In the genomic region with DNA sequence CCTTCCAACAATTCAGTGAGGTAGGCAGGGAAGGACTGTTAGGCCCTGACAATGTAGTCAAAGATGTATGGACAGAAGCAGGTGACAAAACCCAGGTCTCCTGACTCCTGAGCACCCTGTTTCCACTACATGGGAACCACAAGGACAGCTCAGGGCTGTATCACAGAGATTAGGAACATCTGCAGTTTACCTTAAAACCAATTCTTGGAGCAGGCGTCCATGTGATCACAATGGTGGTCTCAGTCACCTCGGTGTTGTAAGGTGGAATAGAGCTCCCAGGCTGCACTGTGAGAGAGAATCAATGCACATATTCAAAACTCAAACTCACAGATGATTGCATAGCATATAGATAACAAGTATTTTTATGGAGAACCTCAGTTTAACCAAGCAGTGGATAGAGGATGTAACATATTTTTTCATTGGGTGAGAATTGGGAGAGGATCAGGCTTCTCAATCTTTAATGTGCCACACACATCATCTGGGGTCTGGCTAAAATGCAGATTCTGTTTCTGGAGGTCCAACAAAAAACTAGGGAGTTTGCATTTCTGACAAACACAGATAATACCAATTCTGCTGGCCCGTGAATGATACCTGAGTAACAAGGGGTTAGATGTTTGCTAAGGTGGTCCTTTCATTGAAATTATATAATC, we compare ENCODE assay signal across 23 cellular contexts. TPM values are rescaled to one million over a fixed set of nuclear protein-coding genes. Genes with fewer than 3 reads are reported as not detected.
DNase-seq lines count a peak whose midpoint lies in the region; ATAC-seq and TF ChIP-seq lines count a peak whose summit lies in the region.
"Had no signal": no experiment of that assay in that cellular context is flagged by ENCODE, and none has a peak within 500 bp of the region (broad histone marks: within the 10 kb centered on the region; RNA-seq: fewer than 3 reads in every experiment).

No MANE protein-coding gene starts in this region.

- no peaks in the 10 kb centered on the region for H3K9me2 ChIP-seq in GM23248 (ENCODE audit: insufficient read depth)

- no peaks in the 10 kb centered on the region for H3K27me3 ChIP-seq in GM23248 (replicated peaks; ENCODE audit: insufficient read depth)
- no peaks in the 10 kb centered on the region for H3K27me3 ChIP-seq in adipocyte (replicated peaks; ENCODE audit: control insufficient read depth, insufficient read depth, low read length)
- H3K27me3 ChIP-seq in gastroesophageal sphincter, result no peaks in the 10 kb centered on the region
- H3K27me3 ChIP-seq in left lung, result no peaks in the 10 kb centered on the region

- H3K9me3 Mint-ChIP-seq in osteocyte (ENCODE audit: unreplicated experiment), result no peaks in the 10 kb centered on the region
- H3K9me3 Mint-ChIP-seq in CD14-positive monocyte, result no peaks in the 10 kb centered on the region
- H3K9me3 Mint-ChIP-seq: CD4-positive, alpha-beta memory T cell had no signal

- WGBS in GM23248 (ENCODE audit: low coverage in 1 of 2, low lambda C conversion rate in 2 of 2, missing lambda C conversion rate in 2 of 2), 2 experiments, result 84 to 89% methylated on average over 3 of the region's 3 CpGs
- WGBS in gastroesophageal sphincter (ENCODE audit: low coverage in 1 of 2), 2 donors, result 67 to 82% methylated on average over 1 to 2 of the region's 3 CpGs

- H3K36me3 ChIP-seq in GM23248 (ENCODE audit: low read depth) (peaks cover 97% of the 10 kb centered on the region), adipocyte (ENCODE audit: control insufficient read depth, insufficient read depth, low read length, severe bottlenecking) (peaks cover 97% of the 10 kb centered on the region), gastroesophageal sphincter (peaks cover 6 to 89% of the 10 kb centered on the region in 2 donors), left lung (peaks cover 0 to 19% of the 10 kb centered on the region in 2 donors)

- intact Hi-C loops in left lung (cut with DNase I) (no loop called here), CD14-positive monocyte (cut with micrococcal nuclease) (no loop called here)

- ATAC-seq in gastroesophageal sphincter (no peak), left lung (no peak)
- ATAC-seq: A549, K562 had no signal

- H3K4me1 Mint-ChIP-seq in osteocyte (ENCODE audit: unreplicated experiment), result peaks cover 82% of the 10 kb centered on the region
- H3K4me1 Mint-ChIP-seq in CD14-positive monocyte, result peaks cover 7% of the 10 kb centered on the region
- H3K4me1 Mint-ChIP-seq: CD4-positive, alpha-beta memory T cell had no signal

- H3K9me3 ChIP-seq in GM23248 (ENCODE audit: low read depth) (no peaks in the 10 kb centered on the region), adipocyte (ENCODE audit: control insufficient read depth, low read length) (no peaks in the 10 kb centered on the region), gastroesophageal sphincter (no peaks in the 10 kb centered on the region), left lung (no peaks in the 10 kb centered on the region)
- H3K9me3 ChIP-seq: A549, Caco-2 had no signal

- H3K9ac ChIP-seq in GM23248 (peak overlapping the region; percentile 56), adipocyte (ENCODE audit: low read length) (peak overlapping the region; percentile 6)

- no peak overlapping the region for H2AFZ ChIP-seq in GM23248

- H3K79me2 ChIP-seq in GM23248 (ENCODE audit: insufficient read depth), result peaks cover 10% of the 10 kb centered on the region; the same call in 1 of the 2 replicates

- no peak for TF ChIP-seq CTCF in gastroesophageal sphincter (IDR thresholded peaks at IDR 0.05)
- no peak for TF ChIP-seq CTCF in osteocyte (IDR thresholded peaks at IDR 0.05)
- no peak for TF ChIP-seq CTCF in left lung (IDR thresholded peaks at IDR 0.05)
- no peak for TF ChIP-seq CTCF in CD14-positive monocyte (IDR thresholded peaks at IDR 0.05)

- H3K36me3 Mint-ChIP-seq in osteocyte (ENCODE audit: unreplicated experiment) (peaks cover 80% of the 10 kb centered on the region), CD14-positive monocyte (no peaks in the 10 kb centered on the region)
- H3K36me3 Mint-ChIP-seq: CD4-positive, alpha-beta memory T cell had no signal

- in situ Hi-C loops in GM23248 (cut with MboI), result no loop called here

- no peaks in the 10 kb centered on the region for H3K27me3 Mint-ChIP-seq in osteocyte (ENCODE audit: unreplicated experiment)
- peaks cover 0 to 2% (median 0%) of the 10 kb centered on the region in 3 donors for H3K27me3 Mint-ChIP-seq in CD14-positive monocyte (ENCODE audit: low read depth in 3 of 3)

- peaks cover 46% of the 10 kb centered on the region for H3K4me1 ChIP-seq in GM23248 (ENCODE audit: insufficient read depth)
- peaks cover 40% of the 10 kb centered on the region for H3K4me1 ChIP-seq in adipocyte (ENCODE audit: control insufficient read depth, insufficient read depth, low read length)
- H3K4me1 ChIP-seq in gastroesophageal sphincter, result peaks cover 12 to 81% (median 19%) of the 10 kb centered on the region in 3 donors
- peaks cover 3 to 8% of the 10 kb centered on the region in 2 donors for H3K4me1 ChIP-seq in left lung

- peak overlapping the region; percentile 88 for H3K27ac Mint-ChIP-seq in osteocyte (ENCODE audit: unreplicated experiment)
- H3K27ac Mint-ChIP-seq in CD14-positive monocyte, result no peak overlapping the region
- H3K27ac Mint-ChIP-seq: CD4-positive, alpha-beta memory T cell had no signal

- H3K4me3 Mint-ChIP-seq in osteocyte (ENCODE audit: unreplicated experiment) (peak overlapping the region; percentile 30), CD14-positive monocyte (no peak overlapping the region)
- H3K4me3 Mint-ChIP-seq: CD4-positive, alpha-beta memory T cell had no signal

- DNase-seq in GM23248 (no peak), adipocyte (ENCODE audit: low read depth) (no peak), osteocyte (ENCODE audit: extremely low spot score, unreplicated experiment) (no peak), KG1 (lab: John Stamatoyannopoulos, UW) (no peak), left lung (no peak), EL (no peak), CD14-positive monocyte (ENCODE audit: low spot score) (no peak)
- DNase-seq: Caco-2; CD4-positive, alpha-beta memory T cell; DMS 273 treated with DMSO at 0.1 percent for 48 hours; DND-41; H7; MM.1S; NCI-H1048; NCI-H1417 treated with DMSO at 0.1 percent for 48 hours; NCI-H187; NCI-H446; NCI-H526; Right ventricle myocardium superior had no signal

- H3F3A ChIP-seq in GM23248 (ENCODE audit: insufficient read depth), result peaks cover 97% of the 10 kb centered on the region

- H3K4me2 ChIP-seq in GM23248 (ENCODE audit: unreplicated experiment), result peak overlapping the region; percentile 41
- H3K4me2 ChIP-seq: A549 had no signal

- H4K20me1 ChIP-seq in GM23248 (ENCODE audit: insufficient read depth), result peaks cover 34% of the 10 kb centered on the region

- H3K4me3 ChIP-seq in GM23248, result peak overlapping the region; percentile 2; the same call in 1 of the 2 replicates
- no peak overlapping the region for H3K4me3 ChIP-seq in adipocyte (ENCODE audit: low read length)
- no peak overlapping the region for H3K4me3 ChIP-seq in gastroesophageal sphincter
- H3K4me3 ChIP-seq in left lung, result no peak overlapping the region
- H3K4me3 ChIP-seq: A549, K562, SK-N-MC had no signal

- H3K27ac ChIP-seq in GM23248, result peak overlapping the region; percentile 68
- peak overlapping the region; percentile 39 to 75 (median 70) for H3K27ac ChIP-seq in gastroesophageal sphincter
- H3K27ac ChIP-seq in left lung, result no peak overlapping the region
- H3K27ac ChIP-seq: A549, SK-N-MC had no signal

- no peak for TF ChIP-seq POLR2A in gastroesophageal sphincter (IDR thresholded peaks at IDR 0.05)

- no peak for TF ChIP-seq EP300 in gastroesophageal sphincter (IDR thresholded peaks at IDR 0.05)

RNA-seq across cellular contexts. Expression of a gene that starts 36.7 kb away (rescaled TPM):
- total RNA-seq in GM23248 (2014; rRNA removed; shearing (Covaris generic)), result 33,406 and 36,331 TPM in 2 replicates
- polyA plus RNA-seq in GM23248 (2016; fragmentation: Nextera tagmentation; extraction: Ambion mirVana) (19,771 and 20,647 TPM in 2 replicates), CD14-positive monocyte (under 1 TPM; 0.23 to 0.72 TPM)
- total RNA-seq in gastroesophageal sphincter (1,000 to 10,000 TPM; 1,699 to 4,986 (median 1,920) TPM), osteocyte (16,854 and 18,487 TPM in 2 replicates), left lung (1,000 to 10,000 TPM; 1,862 to 3,073 TPM)
- total RNA-seq: CD4-positive, alpha-beta memory T cell had no signal

Comparison
In these comparisons a context has a peak if more than half of its experiments do, and no peak if none do; other contexts are left out.
1. H3K27ac ChIP-seq: peak in GM23248 (single experiment) and gastroesophageal sphincter (4 of 4); none in left lung (0 of 2).